ENCODE assay signal across 14 cellular contexts in the genomic region with DNA sequence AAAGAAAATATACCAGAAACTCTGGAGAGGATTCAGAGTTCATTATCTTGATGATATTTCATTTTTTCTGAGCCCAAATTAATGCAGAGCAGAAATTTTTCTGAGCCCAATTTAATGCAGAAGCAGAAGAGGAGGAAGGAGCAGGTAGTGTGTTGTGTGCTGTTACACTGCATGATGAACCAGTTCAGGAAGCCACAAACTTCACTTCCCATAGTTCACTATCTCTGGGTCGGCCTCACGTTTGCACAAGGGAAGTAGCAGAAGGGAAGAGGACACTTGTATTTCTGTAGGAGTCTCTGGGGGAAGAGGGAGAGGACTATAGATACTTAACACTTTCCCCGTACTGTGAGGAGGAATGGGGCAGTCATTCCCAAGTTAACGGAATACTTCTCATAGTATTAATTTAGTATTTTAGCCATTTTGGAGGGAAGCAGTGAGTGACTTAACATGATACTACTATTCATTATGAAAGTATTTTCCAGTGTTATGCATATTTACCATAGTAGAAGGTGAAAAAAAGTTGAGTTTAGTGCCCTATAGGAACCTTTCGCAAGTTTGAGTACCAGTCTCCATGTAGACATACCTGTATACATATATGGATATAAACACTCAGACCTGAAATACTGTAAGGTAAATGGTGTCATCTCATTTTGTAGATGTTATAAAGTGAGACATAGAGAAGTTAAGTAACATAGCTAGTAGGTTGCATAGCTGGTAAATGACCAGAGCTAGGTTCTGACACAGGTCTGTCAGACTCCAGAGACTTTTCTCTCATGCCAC. TPM values are rescaled to one million over a fixed set of nuclear protein-coding genes. Genes with fewer than 3 reads are reported as not detected.
DNase-seq lines count a peak whose midpoint lies in the region; ATAC-seq and TF ChIP-seq lines count a peak whose summit lies in the region.
"Had no signal": no experiment of that assay in that cellular context is flagged by ENCODE, and none has a peak within 500 bp of the region (broad histone marks: within the 10 kb centered on the region; RNA-seq: fewer than 3 reads in every experiment).

No MANE protein-coding gene starts in this region.

- H3K27ac Mint-ChIP-seq in CD8-positive, alpha-beta T cell = peak overlapping the region; percentile 72
- H3K27ac Mint-ChIP-seq in HFFc6 = peak overlapping the region; percentile 30
- H3K27ac Mint-ChIP-seq in activated B cell treated with CpG ODN at 0.5 μM for 24 hours = peak overlapping the region; percentile 1
- peak overlapping the region in 7 of 9 donors; percentile 18 to 59 (median 45) for H3K27ac Mint-ChIP-seq in naive thymus-derived CD4-positive, alpha-beta T cell

- H3K4me3 ChIP-seq in CD8-positive, alpha-beta T cell (ENCODE audit: low read depth, low read length) = no peak overlapping the region
- H3K4me3 ChIP-seq in naive thymus-derived CD4-positive, alpha-beta T cell (ENCODE audit: low read length) = no peak overlapping the region
- H3K4me3 ChIP-seq in sigmoid colon = no peak overlapping the region
- H3K4me3 ChIP-seq: heart left ventricle, tibial nerve had no signal

- peaks cover 16% of the 10 kb centered on the region for H3K4me1 Mint-ChIP-seq in CD8-positive, alpha-beta T cell (ENCODE audit: low read depth)
- H3K4me1 Mint-ChIP-seq in HFFc6 (ENCODE audit: low read depth) = peaks cover 14% of the 10 kb centered on the region
- H3K4me1 Mint-ChIP-seq in activated B cell treated with CpG ODN at 0.5 μM for 24 hours = peaks cover 2% of the 10 kb centered on the region
- H3K4me1 Mint-ChIP-seq in naive thymus-derived CD4-positive, alpha-beta T cell = peaks cover 3 to 21% (median 15%) of the 10 kb centered on the region in 7 donors

- no peaks in the 10 kb centered on the region for H3K9me3 Mint-ChIP-seq in CD8-positive, alpha-beta T cell
- H3K9me3 Mint-ChIP-seq in HFFc6 = no peaks in the 10 kb centered on the region
- no peaks in the 10 kb centered on the region for H3K9me3 Mint-ChIP-seq in activated B cell treated with CpG ODN at 0.5 μM for 24 hours
- no peaks in the 10 kb centered on the region for H3K9me3 Mint-ChIP-seq in naive thymus-derived CD4-positive, alpha-beta T cell

- H3K27me3 ChIP-seq in CD8-positive, alpha-beta T cell (ENCODE audit: insufficient read depth, low read length) = no peaks in the 10 kb centered on the region
- no peaks in the 10 kb centered on the region for H3K27me3 ChIP-seq in naive thymus-derived CD4-positive, alpha-beta T cell (ENCODE audit: control insufficient read depth in 2 of 2, insufficient read depth in 2 of 2, low read length in 2 of 2)
- no peaks in the 10 kb centered on the region for H3K27me3 ChIP-seq in sigmoid colon
- H3K27me3 ChIP-seq: heart left ventricle, tibial nerve had no signal

- no peaks in the 10 kb centered on the region for H3K9me3 ChIP-seq in CD8-positive, alpha-beta T cell (ENCODE audit: low read length)
- H3K9me3 ChIP-seq in naive thymus-derived CD4-positive, alpha-beta T cell (ENCODE audit: control insufficient read depth in 2 of 3, low read length in 3 of 3) = no peaks in the 10 kb centered on the region
- H3K9me3 ChIP-seq in sigmoid colon = no peaks in the 10 kb centered on the region
- H3K9me3 ChIP-seq: heart left ventricle, tibial nerve had no signal

- peaks cover 67% of the 10 kb centered on the region for H3K36me3 ChIP-seq in CD8-positive, alpha-beta T cell (ENCODE audit: insufficient read depth, low read length)
- H3K36me3 ChIP-seq in naive thymus-derived CD4-positive, alpha-beta T cell (ENCODE audit: control insufficient read depth in 2 of 3, insufficient read depth in 3 of 3, low read length in 3 of 3) = peaks cover 44 to 94% (median 76%) of the 10 kb centered on the region in 3 experiments
- H3K36me3 ChIP-seq in sigmoid colon = peaks cover 30 to 100% (median 74%) of the 10 kb centered on the region in 4 donors

- TF ChIP-seq CTCF in CD8-positive, alpha-beta T cell (IDR thresholded peaks at IDR 0.05) = no peak
- no peak for TF ChIP-seq CTCF in HFFc6 (IDR thresholded peaks at IDR 0.05)
- no peak for TF ChIP-seq CTCF in activated B cell treated with CpG ODN at 0.5 μM for 24 hours (IDR thresholded peaks at IDR 0.05)
- TF ChIP-seq CTCF in RWPE1 (conservative IDR thresholded peaks at IDR 0.05; ENCODE audit: low read depth) = no peak
- TF ChIP-seq CTCF in sigmoid colon (IDR thresholded peaks at IDR 0.05) = no peak

- no peak for ATAC-seq in CD8-positive, alpha-beta T cell
- no peak for ATAC-seq in activated B cell treated with CpG ODN at 0.5 μM for 24 hours (ENCODE audit: low read depth)
- ATAC-seq in naive thymus-derived CD4-positive, alpha-beta T cell = peak; percentile 42
- ATAC-seq: Right ventricle myocardium inferior had no signal

- intact Hi-C loops in CD8-positive, alpha-beta T cell (cut with DNase I, micrococcal nuclease) = loop anchor here in 1 of 2 experiments (1.0 kb wide), 1 partner anchor 24 kb away; no protein-coding TSS in a partner anchor
- intact Hi-C loops in activated B cell treated with CpG ODN at 0.5 μM for 24 hours (cut with micrococcal nuclease) = no loop called here
- intact Hi-C loops in naive thymus-derived CD4-positive, alpha-beta T cell (cut with micrococcal nuclease) = loop anchor here in 1 of 2 donors (2.0 kb wide), 1 partner anchor 30 kb away; a partner anchor contains a TSS
- intact Hi-C loops in sigmoid colon (cut with DNase I) = no loop called here

- H3K4me1 ChIP-seq in CD8-positive, alpha-beta T cell (ENCODE audit: insufficient read depth, low read length) = no peaks in the 10 kb centered on the region
- no peaks in the 10 kb centered on the region for H3K4me1 ChIP-seq in naive thymus-derived CD4-positive, alpha-beta T cell (ENCODE audit: control insufficient read depth in 2 of 2, insufficient read depth in 2 of 2, low read length in 2 of 2)
- no peaks in the 10 kb centered on the region for H3K4me1 ChIP-seq in sigmoid colon
- H3K4me1 ChIP-seq: tibial nerve had no signal

- CTCF ChIA-PET in CD8-positive, alpha-beta T cell (lab: Charles Lee) = no interaction called here
- CTCF ChIA-PET in activated B cell treated with CpG ODN at 0.5 μM for 24 hours (lab: Charles Lee) (interaction anchor here (1.0 kb wide), 1 partner anchor 13 kb away, joined by 3 read pairs; no protein-coding TSS in a partner anchor), RWPE1 (lab: Yijun Ruan, JAX) (interaction anchor here (0.9 kb wide), 1 partner anchor 12 kb away, joined by 4 read pairs; no protein-coding TSS in a partner anchor)
- CTCF ChIA-PET in naive thymus-derived CD4-positive, alpha-beta T cell (lab: Charles Lee) = no interaction called here

- no peak overlapping the region for H3K27ac ChIP-seq in CD8-positive, alpha-beta T cell (ENCODE audit: low read depth, low read length)
- no peak overlapping the region for H3K27ac ChIP-seq in naive thymus-derived CD4-positive, alpha-beta T cell (ENCODE audit: low read depth, low read length)
- no peak overlapping the region for H3K27ac ChIP-seq in RWPE1
- H3K27ac ChIP-seq in sigmoid colon = no peak overlapping the region
- H3K27ac ChIP-seq: heart left ventricle, tibial nerve had no signal

- no peak for DNase-seq in CD8-positive, alpha-beta T cell
- DNase-seq in HFFc6 (no peak), activated B cell treated with CpG ODN at 0.5 μM for 24 hours (no peak), RWPE1 (ENCODE audit: low spot score) (no peak), sigmoid colon (no peak), NCI-H82 (lab: John Stamatoyannopoulos, UW) (no peak)
- no peak for DNase-seq in naive thymus-derived CD4-positive, alpha-beta T cell
- DNase-seq: anterior cingulate cortex, Calu3, erythroblast, heart left ventricle, T1000 had no signal

- 71 to 88% methylated on average over 5 of the region's 5 CpGs for WGBS in sigmoid colon, 2 donors

- no peak for TF ChIP-seq POLR2A in sigmoid colon (IDR thresholded peaks at IDR 0.05)

- H3K27me3 Mint-ChIP-seq in CD8-positive, alpha-beta T cell (ENCODE audit: low read depth) = no peaks in the 10 kb centered on the region
- H3K27me3 Mint-ChIP-seq in HFFc6 (ENCODE audit: insufficient read depth) (no peaks in the 10 kb centered on the region), activated B cell treated with CpG ODN at 0.5 μM for 24 hours (no peaks in the 10 kb centered on the region)
- H3K27me3 Mint-ChIP-seq in naive thymus-derived CD4-positive, alpha-beta T cell = no peaks in the 10 kb centered on the region

- H3K4me3 Mint-ChIP-seq in CD8-positive, alpha-beta T cell = no peak overlapping the region
- H3K4me3 Mint-ChIP-seq in HFFc6 (no peak overlapping the region), activated B cell treated with CpG ODN at 0.5 μM for 24 hours (no peak overlapping the region)
- no peak overlapping the region for H3K4me3 Mint-ChIP-seq in naive thymus-derived CD4-positive, alpha-beta T cell

- POLR2A ChIA-PET in CD8-positive, alpha-beta T cell (lab: Charles Lee) = interaction anchor here (1.1 kb wide), 1 partner anchor 13 kb away, joined by 3 read pairs; no protein-coding TSS in a partner anchor
- POLR2A ChIA-PET in activated B cell treated with CpG ODN at 0.5 μM for 24 hours (lab: Charles Lee) (no interaction called here), RWPE1 (lab: Yijun Ruan, JAX; ENCODE audit: low non-redundant PET) (no interaction called here)
- POLR2A ChIA-PET in naive thymus-derived CD4-positive, alpha-beta T cell (lab: Charles Lee) = interaction anchor here (0.6 kb wide), 1 partner anchor 250 kb away, joined by 3 read pairs; no protein-coding TSS in a partner anchor

- peaks cover 95% of the 10 kb centered on the region for H3K36me3 Mint-ChIP-seq in CD8-positive, alpha-beta T cell
- H3K36me3 Mint-ChIP-seq in HFFc6 (ENCODE audit: low read depth) = peaks cover 45% of the 10 kb centered on the region
- peaks cover 92% of the 10 kb centered on the region for H3K36me3 Mint-ChIP-seq in activated B cell treated with CpG ODN at 0.5 μM for 24 hours (ENCODE audit: low read depth)
- H3K36me3 Mint-ChIP-seq in naive thymus-derived CD4-positive, alpha-beta T cell = peaks cover 0 to 41% (median 25%) of the 10 kb centered on the region in 5 donors

- TF ChIP-seq EP300 in sigmoid colon (IDR thresholded peaks at IDR 0.05) = no peak

RNA-seq across cellular contexts. Expression of a gene that starts 30.0 kb away (rescaled TPM):
- 10 to 100 TPM; 21.1 to 24.9 TPM for total RNA-seq in CD8-positive, alpha-beta T cell
- 10 to 100 TPM in 2 of 6 experiments, 1 to 10 TPM in 4; 6.5 to 10.7 (median 9.6) TPM for total RNA-seq in HFFc6 (2021; fragmentation: NEBNext Ultra II Directional; extraction: Animal tissue kit (Norgen Biotek cat#: 25700))
- total RNA-seq in activated B cell treated with CpG ODN at 0.5 μM for 24 hours (14.4 and 18.1 TPM in 2 replicates), sigmoid colon (10 to 100 TPM; 21.7 to 33.2 (median 31.2) TPM)
- 10 to 100 TPM; 16.7 to 30.3 (median 23.2) TPM for total RNA-seq in naive thymus-derived CD4-positive, alpha-beta T cell
- polyA plus RNA-seq in naive thymus-derived CD4-positive, alpha-beta T cell = 10 to 100 TPM; 32.4 to 38.9 TPM
- polyA plus RNA-seq in sigmoid colon = 10 to 100 TPM in 2 of 3 donors, 1 to 10 TPM in 1; 8.8 to 16.2 (median 12.5) TPM

RNA-seq across cellular contexts. Expression of a gene that starts 33.5 kb away (rescaled TPM):
- 10 to 100 TPM; 50.7 to 58.5 TPM for total RNA-seq in CD8-positive, alpha-beta T cell
- 10 to 100 TPM; 36.5 to 46.3 (median 41.2) TPM for total RNA-seq in HFFc6 (2021; fragmentation: NEBNext Ultra II Directional; extraction: Animal tissue kit (Norgen Biotek cat#: 25700))
- total RNA-seq in activated B cell treated with CpG ODN at 0.5 μM for 24 hours (31.3 and 36.3 TPM in 2 replicates), sigmoid colon (10 to 100 TPM; 13.9 to 20.2 (median 18.7) TPM)
- 10 to 100 TPM; 33.8 to 42.2 (median 40.6) TPM for total RNA-seq in naive thymus-derived CD4-positive, alpha-beta T cell
- polyA plus RNA-seq in naive thymus-derived CD4-positive, alpha-beta T cell = 10 to 100 TPM; 15.9 to 19.7 TPM
- 10 to 100 TPM in 2 of 3 donors, 1 to 10 TPM in 1; 7.8 to 15.9 (median 12.5) TPM for polyA plus RNA-seq in sigmoid colon

RNA-seq across cellular contexts. Expression of a gene that starts 33.9 kb away (rescaled TPM):
- 10 to 100 TPM; 34.3 to 40.8 TPM for total RNA-seq in CD8-positive, alpha-beta T cell
- total RNA-seq in HFFc6 (2021; fragmentation: NEBNext Ultra II Directional; extraction: Animal tissue kit (Norgen Biotek cat#: 25700)) = 10 to 100 TPM in 1 of 6 experiments, 1 to 10 TPM in 5; 7.0 to 10.7 (median 8.6) TPM
- total RNA-seq in activated B cell treated with CpG ODN at 0.5 μM for 24 hours (18.0 and 21.6 TPM in 2 replicates), sigmoid colon (10 to 100 TPM; 15.5 to 31.2 (median 24.9) TPM)
- total RNA-seq in naive thymus-derived CD4-positive, alpha-beta T cell = 10 to 100 TPM; 15.2 to 23.3 (median 18.6) TPM
- polyA plus RNA-seq in naive thymus-derived CD4-positive, alpha-beta T cell = 10 to 100 TPM in 1 of 2 donors, 1 to 10 TPM in 1; 9.8 to 12.2 TPM
- polyA plus RNA-seq in sigmoid colon = 10 to 100 TPM in 1 of 3 donors, 1 to 10 TPM in 2; 8.4 to 12.5 (median 10.0) TPM

Comparison
In these comparisons a context has a peak if more than half of its experiments do, and no peak if none do; other contexts are left out.
1. H3K27ac Mint-ChIP-seq: peak in every context shown above with its lines; median percentile 72 in CD8-positive, alpha-beta T cell; 45 in naive thymus-derived CD4-positive, alpha-beta T cell; 30 in HFFc6; 1 in activated B cell treated with CpG ODN at 0.5 μM for 24 hours.
2. CTCF ChIA-PET loops: an anchor here in activated B cell treated with CpG ODN at 0.5 μM for 24 hours (1.0 kb wide) and RWPE1 (0.9 kb wide); none called in CD8-positive, alpha-beta T cell and naive thymus-derived CD4-positive, alpha-beta T cell.
3. POLR2A ChIA-PET loops: an anchor here in CD8-positive, alpha-beta T cell (1.1 kb wide) and naive thymus-derived CD4-positive, alpha-beta T cell (0.6 kb wide); none called in activated B cell treated with CpG ODN at 0.5 μM for 24 hours and RWPE1.